Comparison of ENCODE assay signal across 23 cellular contexts in genomic region chr6:83185096-83185495, GRCh38. TPM values are rescaled to one million over a fixed set of nuclear protein-coding genes. Genes with fewer than 3 reads are reported as not detected.
DNase-seq lines count a peak whose midpoint lies in the region; ATAC-seq, FAIRE-seq and TF ChIP-seq lines count a peak whose summit lies in the region.
"Had no signal": no experiment of that assay in that cellular context is flagged by ENCODE, and none has a peak within 500 bp of the region (broad histone marks: within the 10 kb centered on the region; RNA-seq: fewer than 3 reads in every experiment).

No MANE protein-coding gene starts in this region.

- 100% methylated on average over 2 of the region's 2 CpGs for WGBS in GM23248 (ENCODE audit: low coverage in 1 of 2, low lambda C conversion rate in 2 of 2, missing lambda C conversion rate in 2 of 2), 2 experiments

- TF ChIP-seq CTCF in bronchial epithelial cell (IDR thresholded peaks at IDR 0.05; ENCODE audit: insufficient read depth, low read length, severe bottlenecking) (no peak), keratinocyte (optimal IDR thresholded peaks at IDR 0.05 in 1 of 3, IDR thresholded peaks at IDR 0.05 in 1 of 3, conservative IDR thresholded peaks at IDR 0.05 in 1 of 3; ENCODE audit: extremely low read depth in 1 of 3, insufficient read depth in 2 of 3, low read length in 3 of 3) (no peak)

- ATAC-seq in HG02759 (IDR thresholded peaks at IDR 0.05; ENCODE audit: unreplicated experiment) = no peak
- ATAC-seq: CD8-positive, alpha-beta T cell had no signal

- no peak overlapping the region for H3K4me2 ChIP-seq in GM23248 (ENCODE audit: unreplicated experiment)
- no peak overlapping the region for H3K4me2 ChIP-seq in keratinocyte (ENCODE audit: control insufficient read depth, extremely low read depth, insufficient read depth, low read depth, low read length)
- H3K4me2 ChIP-seq: BLaER1, SK-N-SH had no signal

- peaks cover 57% of the 10 kb centered on the region for H3F3A ChIP-seq in GM23248 (ENCODE audit: insufficient read depth)

- H3K79me2 ChIP-seq in ACC112 (ENCODE audit: control insufficient read depth, insufficient read depth, low read length, unreplicated experiment) = peaks cover 44% of the 10 kb centered on the region
- peaks cover 79% of the 10 kb centered on the region for H3K79me2 ChIP-seq in GM23248 (ENCODE audit: insufficient read depth)
- H3K79me2 ChIP-seq in keratinocyte (ENCODE audit: control insufficient read depth, insufficient read depth, low read length) = peaks cover 3% of the 10 kb centered on the region

- H2AFZ ChIP-seq in ACC112 (ENCODE audit: low read length, unreplicated experiment) = no peak overlapping the region
- H2AFZ ChIP-seq in GM23248 = no peak overlapping the region
- H2AFZ ChIP-seq in keratinocyte (ENCODE audit: control insufficient read depth, low read length) = no peak overlapping the region

- DNase-seq in GM23248 = peak; percentile 23
- DNase-seq in bronchial epithelial cell (ENCODE audit: low read depth) = peak; percentile 92
- DNase-seq in keratinocyte (ENCODE audit: low read depth, low spot score) = no peak
- DNase-seq in EL = no peak
- DNase-seq in RKO (ENCODE audit: low spot score) = no peak
- DNase-seq in AG08396 (ENCODE audit: low spot score) = no peak
- DNase-seq: Calu3; CD8-positive, alpha-beta T cell; Kasumi-1; MM.1S; NCI-H1092; NCI-H1694; NCI-H2081 treated with DMSO at 0.1 percent for 48 hours; NCI-H774; OCI-M1; RPMI8226; SHP77 treated with DMSO at 0.1 percent for 48 hours; SK-N-SH had no signal

- H3K27me3 ChIP-seq in ACC112 (ENCODE audit: insufficient read depth, low read length) (no peaks in the 10 kb centered on the region), GM23248 (replicated peaks; ENCODE audit: insufficient read depth) (no peaks in the 10 kb centered on the region), bronchial epithelial cell (ENCODE audit: control insufficient read depth, insufficient read depth, low read length) (no peaks in the 10 kb centered on the region), keratinocyte (ENCODE audit: control insufficient read depth, extremely low read depth, insufficient read depth, low read length) (no peaks in the 10 kb centered on the region)
- H3K27me3 ChIP-seq: BLaER1 had no signal

- H4K20me1 ChIP-seq in GM23248 (ENCODE audit: insufficient read depth) = peaks cover 9% of the 10 kb centered on the region; the same call in 1 of the 2 replicates
- H4K20me1 ChIP-seq in keratinocyte (ENCODE audit: control insufficient read depth, extremely low read depth, insufficient read depth, low read length) = no peaks in the 10 kb centered on the region
- H4K20me1 ChIP-seq: BLaER1 had no signal

- in situ Hi-C loops in GM23248 (cut with MboI) = loop anchor here (25.0 kb wide), 1 partner anchor 948 kb away; the partner anchor contains the start of gene IBTK

- H3K9me1 ChIP-seq in keratinocyte (ENCODE audit: control insufficient read depth, extremely low read depth, insufficient read depth, low read length) = peaks cover 2% of the 10 kb centered on the region

- peak overlapping the region; percentile 93 for H3K27ac ChIP-seq in ACC112 (ENCODE audit: low read depth, low read length)
- peak overlapping the region; percentile 70 for H3K27ac ChIP-seq in GM23248
- H3K27ac ChIP-seq in keratinocyte (ENCODE audit: control insufficient read depth, insufficient read depth, low read length) = no peak overlapping the region
- H3K27ac ChIP-seq: BLaER1 had no signal

- H3K36me3 ChIP-seq in ACC112 (ENCODE audit: insufficient read depth, low read length) (peaks cover 38% of the 10 kb centered on the region), GM23248 (ENCODE audit: low read depth) (peaks cover 78% of the 10 kb centered on the region), bronchial epithelial cell (ENCODE audit: control insufficient read depth, insufficient read depth, low read length) (peaks cover 13% of the 10 kb centered on the region), keratinocyte (ENCODE audit: control insufficient read depth in 2 of 2, extremely low read depth in 1 of 2, insufficient read depth in 2 of 2, low read length in 2 of 2) (peaks cover 4 to 39% of the 10 kb centered on the region in 2 experiments)

- H3K9me3 ChIP-seq in GM23248 (ENCODE audit: low read depth) = no peaks in the 10 kb centered on the region
- no peaks in the 10 kb centered on the region for H3K9me3 ChIP-seq in keratinocyte (ENCODE audit: control insufficient read depth, low read depth, low read length)
- H3K9me3 ChIP-seq: BLaER1, SK-N-SH had no signal

- H3K9ac ChIP-seq in GM23248 (no peak overlapping the region), keratinocyte (ENCODE audit: control insufficient read depth, extremely low read depth, insufficient read depth, low read length) (no peak overlapping the region)
- H3K9ac ChIP-seq: BLaER1, SK-N-SH had no signal

- peaks cover 26% of the 10 kb centered on the region for H3K4me1 ChIP-seq in ACC112 (ENCODE audit: control insufficient read depth, insufficient read depth, low read length, unreplicated experiment)
- peaks cover 36% of the 10 kb centered on the region for H3K4me1 ChIP-seq in GM23248 (ENCODE audit: insufficient read depth)
- H3K4me1 ChIP-seq in keratinocyte (ENCODE audit: control insufficient read depth, extremely low read depth, insufficient read depth, low read length) = peaks cover 7% of the 10 kb centered on the region
- H3K4me1 ChIP-seq: BLaER1 had no signal

- FAIRE-seq in bronchial epithelial cell (lab: Jason Lieb, UNC) = no peak
- peak; percentile 9 for FAIRE-seq in keratinocyte (lab: Jason Lieb, UNC)
- FAIRE-seq: A204.1, HTR-8/SVneo had no signal

- H3K4me3 ChIP-seq in ACC112 (ENCODE audit: low read depth, low read length) = no peak overlapping the region
- no peak overlapping the region for H3K4me3 ChIP-seq in GM23248
- H3K4me3 ChIP-seq in bronchial epithelial cell (ENCODE audit: low read depth, low read length) = no peak overlapping the region
- H3K4me3 ChIP-seq in keratinocyte (ENCODE audit: control insufficient read depth in 2 of 3, extremely low read depth in 1 of 3, insufficient read depth in 2 of 3, low read depth in 1 of 3, low read length in 3 of 3) = no peak overlapping the region
- H3K4me3 ChIP-seq: BLaER1 had no signal

- no peaks in the 10 kb centered on the region for H3K9me2 ChIP-seq in GM23248 (ENCODE audit: insufficient read depth)
- H3K9me2 ChIP-seq: SK-N-SH had no signal

- dilution Hi-C loops in keratinocyte (cut with MboI; ENCODE audit: extremely low pct_ligation_motif_present, low sequenced_read_pairs) = no loop called here

RNA-seq across cellular contexts. Expression of gene PGM3, which starts 8.0 kb away (rescaled TPM):
- total RNA-seq in GM23248 (2014; rRNA removed; shearing (Covaris generic)) = 74.4 and 89.0 TPM in 2 replicates
- polyA plus RNA-seq in GM23248 (2016; fragmentation: Nextera tagmentation; extraction: Ambion mirVana) = 131 and 132 TPM in 2 replicates
- total RNA-seq in bronchial epithelial cell = 97.7 and 101 TPM in 2 replicates
- 24.0 to 32.1 TPM (median 28.9 TPM) in 3 replicates for polyA plus RNA-seq in keratinocyte
- 17.9 TPM for polyA plus RNA-seq in keratinocyte (2011; ENCODE audit: low read depth)
- 14.5 and 29.5 TPM in 2 replicates for polyA plus RNA-seq in keratinocyte (2011; cell fraction: cytosol; rRNA removed)
- 21.7 and 25.1 TPM in 2 replicates for polyA plus RNA-seq in keratinocyte (2011; cell fraction: nucleus; rRNA removed)
- polyA plus RNA-seq in keratinocyte (2012; ENCODE audit: low replicate concordance) = 18.5 and 31.0 TPM in 2 replicates
- 28.1 to 83.9 TPM (median 44.5 TPM) in 3 replicates for polyA minus RNA-seq in keratinocyte
- 19.4 TPM for polyA minus RNA-seq in keratinocyte (2011; cell fraction: cytosol; rRNA and poly(A)+ RNA removed)
- 20.3 and 42.5 TPM in 2 replicates for polyA minus RNA-seq in keratinocyte (2011; cell fraction: nucleus; rRNA and poly(A)+ RNA removed)

RNA-seq across cellular contexts. Expression of gene RWDD2A, which starts 8.1 kb away (rescaled TPM):
- 4.4 and 6.1 TPM in 2 replicates for total RNA-seq in GM23248 (2014; rRNA removed; shearing (Covaris generic))
- 5.2 and 5.5 TPM in 2 replicates for polyA plus RNA-seq in GM23248 (2016; fragmentation: Nextera tagmentation; extraction: Ambion mirVana)
- 1.8 and 2.9 TPM in 2 replicates for total RNA-seq in bronchial epithelial cell
- polyA plus RNA-seq in keratinocyte = 1.2 to 1.5 TPM (median 1.3 TPM) in 3 replicates
- 0.45 TPM for polyA plus RNA-seq in keratinocyte (2011; ENCODE audit: low read depth)
- polyA plus RNA-seq in keratinocyte (2011; cell fraction: cytosol; rRNA removed) = 0.64 and 1.2 TPM in 2 replicates
- 1.2 and 2.1 TPM in 2 replicates for polyA plus RNA-seq in keratinocyte (2011; cell fraction: nucleus; rRNA removed)
- 0.79 and 1.2 TPM in 2 replicates for polyA plus RNA-seq in keratinocyte (2012; ENCODE audit: low replicate concordance)
- polyA minus RNA-seq in keratinocyte = 0.30 to 0.76 TPM (median 0.70 TPM) in 3 replicates
- polyA minus RNA-seq in keratinocyte (2011; cell fraction: cytosol; rRNA and poly(A)+ RNA removed) = not detected
- 0.53 and 0.93 TPM in 2 replicates for polyA minus RNA-seq in keratinocyte (2011; cell fraction: nucleus; rRNA and poly(A)+ RNA removed)

Comparison
In these comparisons a context has a peak if more than half of its experiments do, and no peak if none do; other contexts are left out.
1. DNase-seq: peak in GM23248 (single experiment) and bronchial epithelial cell (single experiment); none in keratinocyte (single experiment), EL (single experiment), RKO (single experiment) and AG08396 (single experiment).